12 cellular contexts compared by ENCODE assay signal in genomic region chr7:75892634-75893272, GRCh38. TPM values are rescaled to one million over a fixed set of nuclear protein-coding genes. Genes with fewer than 3 reads are reported as not detected.
A peak's percentile ranks its signal among the peaks of the same experiment; 100 is the strongest.
DNase-seq lines count a peak whose midpoint lies in the region; ATAC-seq and TF ChIP-seq lines count a peak whose summit lies in the region.
"Had no signal": no experiment of that assay in that cellular context is flagged by ENCODE, and none has a peak within 500 bp of the region (broad histone marks: within the 10 kb centered on the region; RNA-seq: fewer than 3 reads in every experiment).

No MANE protein-coding gene starts in this region.

- H3F3A ChIP-seq in GM23248 (ENCODE audit: insufficient read depth) = no peaks in the 10 kb centered on the region
- H3F3A ChIP-seq in PC-9 (ENCODE audit: insufficient read depth, low read depth) = peaks cover 35% of the 10 kb centered on the region

- DNase-seq in GM23248 (peak; percentile 61), PC-9 (peak; percentile 94 to 95), foreskin keratinocyte (peak; percentile 74 to 93), psoas muscle (peak; percentile 66 to 76), NCI-H2081 (lab: John Stamatoyannopoulos, UW) (no peak)
- DNase-seq: NCI-H2227 treated with DMSO at 0.1 percent for 48 hours; stimulated activated naive CD8-positive, alpha-beta T cell treated with anti-CD3 and anti-CD28 coated beads, Interleukin-15, Interleukin-2, amounts not matched to agents 100 U/mL and 50 U/mL, for 24 hours had no signal

- no peaks in the 10 kb centered on the region for H3K36me3 ChIP-seq in GM23248 (ENCODE audit: low read depth)
- no peaks in the 10 kb centered on the region for H3K36me3 ChIP-seq in PC-9 (ENCODE audit: low read depth)
- H3K36me3 ChIP-seq in psoas muscle (ENCODE audit: insufficient read depth in 1 of 2, low read depth in 1 of 2) = peaks cover 0 to 6% of the 10 kb centered on the region in 2 donors

- no peak overlapping the region for H2AFZ ChIP-seq in GM23248
- H2AFZ ChIP-seq in PC-9 = peak overlapping the region; percentile 84

- H3K27me3 ChIP-seq in GM23248 (replicated peaks; ENCODE audit: insufficient read depth) (no peaks in the 10 kb centered on the region), PC-9 (ENCODE audit: insufficient read depth, low read depth) (no peaks in the 10 kb centered on the region), foreskin keratinocyte (no peaks in the 10 kb centered on the region), psoas muscle (ENCODE audit: insufficient read depth in 3 of 3, low read length in 2 of 3) (no peaks in the 10 kb centered on the region)

- H3K27ac ChIP-seq in GM23248 (no peak overlapping the region), PC-9 (peak overlapping the region; percentile 92), foreskin keratinocyte (no peak overlapping the region), psoas muscle (no peak overlapping the region)
- H3K27ac ChIP-seq: VCaP had no signal

- H3K4me1 ChIP-seq in GM23248 (ENCODE audit: insufficient read depth) = no peaks in the 10 kb centered on the region; the same call in 1 of the 2 replicates
- H3K4me1 ChIP-seq in PC-9 (replicated peaks; ENCODE audit: insufficient read depth) = peaks cover 43% of the 10 kb centered on the region
- no peaks in the 10 kb centered on the region for H3K4me1 ChIP-seq in foreskin keratinocyte
- H3K4me1 ChIP-seq in psoas muscle = peaks cover 5% of the 10 kb centered on the region

- no peaks in the 10 kb centered on the region for H3K9me3 ChIP-seq in GM23248 (ENCODE audit: low read depth)
- no peaks in the 10 kb centered on the region for H3K9me3 ChIP-seq in PC-9 (ENCODE audit: insufficient read depth, low read depth)
- H3K9me3 ChIP-seq in psoas muscle = no peaks in the 10 kb centered on the region

- intact Hi-C loops in PC-9 (cut with micrococcal nuclease; ENCODE audit: unreplicated experiment) = loop anchor here (1.0 to 5.0 kb wide), 4 partner anchors 13 to 100 kb away; partner anchors contain the start of genes POR, RHBDD2 and TMEM120A
- intact Hi-C loops in psoas muscle (cut with DNase I) = no loop called here

- no peaks in the 10 kb centered on the region for H3K9me2 ChIP-seq in GM23248 (ENCODE audit: insufficient read depth)
- no peaks in the 10 kb centered on the region for H3K9me2 ChIP-seq in PC-9 (ENCODE audit: insufficient read depth)

- H3K4me3 ChIP-seq in GM23248 = no peak overlapping the region
- H3K4me3 ChIP-seq in PC-9 = no peak overlapping the region
- H3K4me3 ChIP-seq in psoas muscle = no peak overlapping the region
- H3K4me3 ChIP-seq: skin epidermis had no signal

- whole genome bisulfite sequencing in GM23248 (ENCODE audit: low coverage in 1 of 2, low lambda C conversion rate in 2 of 2, missing lambda C conversion rate in 2 of 2), 2 experiments = 32 to 39% methylated on average over 15 of the region's 15 CpGs
- WGBS in psoas muscle, 3 donors = 46 to 71% (median 61%) methylated on average over 15 of the region's 15 CpGs

- H3K4me2 ChIP-seq in GM23248 (ENCODE audit: unreplicated experiment) = no peak overlapping the region
- peak overlapping the region; percentile 74 for H3K4me2 ChIP-seq in PC-9

- CTCF ChIA-PET in PC-9 (lab: Charles Lee) = no interaction called here

- ATAC-seq in foreskin keratinocyte (peak; percentile 73), psoas muscle (peak in 2 of 4 donors; percentile 18 to 47), GM19324 (IDR thresholded peaks at IDR 0.05; ENCODE audit: low FRiP score, unreplicated experiment) (no peak), HG03139 (IDR thresholded peaks at IDR 0.05; ENCODE audit: unreplicated experiment) (no peak), HG02852 (IDR thresholded peaks at IDR 0.05; ENCODE audit: unreplicated experiment) (no peak)
- ATAC-seq: stimulated activated naive CD8-positive, alpha-beta T cell treated with anti-CD3 and anti-CD28 coated beads, Interleukin-15, Interleukin-2, amounts not matched to agents 100 U/mL and 50 U/mL, for 24 hours had no signal

- TF ChIP-seq CTCF in PC-9 (conservative IDR thresholded peaks at IDR 0.05) (no peak), foreskin keratinocyte (conservative IDR thresholded peaks at IDR 0.05) (no peak), psoas muscle (IDR thresholded peaks at IDR 0.05) (no peak)

- POLR2A ChIA-PET in PC-9 (lab: Charles Lee; ENCODE audit: unreplicated experiment) = interaction anchor here (0.6 to 0.8 kb wide), 4 partner anchors 23 to 283 kb away, joined by 3 to 5 read pairs (median 4); no protein-coding TSS in a partner anchor

- H4K20me1 ChIP-seq in GM23248 (ENCODE audit: insufficient read depth) (no peaks in the 10 kb centered on the region), PC-9 (ENCODE audit: insufficient read depth) (no peaks in the 10 kb centered on the region)

- BruUV-seq in PC-9 (replicated peaks; lab: Mats Ljungman, UMichigan) = TSS peak; percentile 72

- H3K9ac ChIP-seq in GM23248 = no peak overlapping the region

- in situ Hi-C loops in GM23248 (cut with MboI) = no loop called here

- H3K79me2 ChIP-seq in GM23248 (ENCODE audit: insufficient read depth) (no peaks in the 10 kb centered on the region), PC-9 (ENCODE audit: low read depth) (no peaks in the 10 kb centered on the region)

RNA-seq across cellular contexts. Expression of gene RHBDD2, which starts 13.9 kb away (rescaled TPM):
- 28.1 and 35.5 TPM in 2 replicates for total RNA-seq in GM23248 (2014; rRNA removed; shearing (Covaris generic))
- polyA plus RNA-seq in GM23248 (2016; fragmentation: Nextera tagmentation; extraction: Ambion mirVana) (61.0 and 62.2 TPM in 2 replicates), foreskin keratinocyte (37.6 and 47.1 TPM in 2 replicates), psoas muscle (10 to 100 TPM; 26.5 to 38.9 (median 30.7) TPM)
- total RNA-seq in PC-9 (2021) (71.7 and 75.6 TPM in 2 replicates), foreskin keratinocyte (26.2 and 30.4 TPM in 2 replicates), psoas muscle (10 to 100 TPM; 18.3 to 32.0 (median 24.6) TPM)

RNA-seq across cellular contexts. Expression of gene POR, which starts 22.2 kb away (rescaled TPM):
- total RNA-seq in GM23248 (2014; rRNA removed; shearing (Covaris generic)) = 38.2 and 42.7 TPM in 2 replicates
- polyA plus RNA-seq in GM23248 (2016; fragmentation: Nextera tagmentation; extraction: Ambion mirVana) (54.4 and 58.6 TPM in 2 replicates), foreskin keratinocyte (44.0 and 44.5 TPM in 2 replicates), psoas muscle (100 to 1,000 TPM in 2 of 3 donors, 10 to 100 TPM in 1; 81.4 to 288 (median 138) TPM)
- total RNA-seq in PC-9 (2021) (151 and 205 TPM in 2 replicates), foreskin keratinocyte (44.7 and 45.4 TPM in 2 replicates), psoas muscle (100 to 1,000 TPM in 2 of 4 donors, 10 to 100 TPM in 2; 48.8 to 206 (median 117) TPM)

Comparison
In these comparisons a context has a peak if more than half of its experiments do, and no peak if none do; other contexts are left out.
1. DNase-seq: peak in GM23248 (single experiment), PC-9 (2 of 2), foreskin keratinocyte (2 of 2) and psoas muscle (2 of 2); none in NCI-H2081 (0 of 2).